8 cellular contexts compared by ENCODE assay signal in the genomic region with DNA sequence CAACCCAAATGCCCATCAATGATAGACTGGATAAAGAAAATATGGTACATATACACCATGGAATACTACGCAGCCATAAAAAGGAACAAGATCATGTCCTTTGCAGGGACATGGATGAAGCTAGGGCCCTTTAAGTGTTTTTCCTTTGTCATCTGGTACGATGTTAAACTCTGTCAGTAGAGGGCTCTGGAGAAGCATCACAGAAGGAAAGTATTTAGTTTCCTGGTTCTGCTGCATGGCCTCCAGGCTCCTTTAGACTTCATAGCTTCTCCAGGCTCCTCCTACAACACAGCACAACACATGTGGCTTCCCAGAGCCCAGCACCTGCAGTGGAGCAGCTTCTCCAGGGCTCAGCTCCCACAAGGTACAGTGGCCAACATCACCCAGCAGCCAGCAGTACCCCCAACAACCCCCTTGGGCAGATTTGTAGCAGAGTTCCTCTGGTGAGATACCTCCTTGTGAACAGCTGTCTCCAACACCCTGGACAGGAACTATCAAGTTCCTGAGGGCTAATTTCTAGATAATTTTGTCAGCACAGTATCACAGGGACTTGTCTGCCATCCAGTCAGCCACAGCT.
DNase-seq lines count a peak whose midpoint lies in the region; ATAC-seq and TF ChIP-seq lines count a peak whose summit lies in the region.

No MANE protein-coding gene starts in this region.

- no peaks in the 10 kb centered on the region for H3K9me3 ChIP-seq in OCI-LY3 (ENCODE audit: insufficient read depth, low read length)
- no peaks in the 10 kb centered on the region for H3K9me3 ChIP-seq in neural progenitor cell (ENCODE audit: low read depth)

- H3K27ac ChIP-seq in OCI-LY3 (ENCODE audit: low read length) (no peak overlapping the region), neural progenitor cell (no peak overlapping the region), caudate nucleus (ENCODE audit: low read depth, low read length) (no peak overlapping the region)

- H3K9me3 Mint-ChIP-seq in activated T-cell treated with anti-CD3 and anti-CD28 coated beads, Interleukin-2, amount 50 U/mL, for 24 hours, result no peaks in the 10 kb centered on the region
- H3K9me3 Mint-ChIP-seq in neural progenitor cell, result no peaks in the 10 kb centered on the region

- ATAC-seq in GM21825 (IDR thresholded peaks at IDR 0.05; ENCODE audit: unreplicated experiment), result peak; percentile 71

- no peaks in the 10 kb centered on the region for H3K4me1 Mint-ChIP-seq in activated T-cell treated with anti-CD3 and anti-CD28 coated beads, Interleukin-2, amount 50 U/mL, for 24 hours (ENCODE audit: low read depth)
- peaks cover 4% of the 10 kb centered on the region for H3K4me1 Mint-ChIP-seq in neural progenitor cell

- TF ChIP-seq CTCF in OCI-LY3 (IDR thresholded peaks at IDR 0.05; ENCODE audit: low read depth, low read length) (peak; percentile 47), neural progenitor cell (IDR thresholded peaks at IDR 0.05) (no peak)

- H3K27me3 Mint-ChIP-seq in activated T-cell treated with anti-CD3 and anti-CD28 coated beads, Interleukin-2, amount 50 U/mL, for 24 hours, result peaks cover 5% of the 10 kb centered on the region
- peaks cover 6% of the 10 kb centered on the region for H3K27me3 Mint-ChIP-seq in neural progenitor cell (ENCODE audit: insufficient read depth, low read depth)

- H3K27ac Mint-ChIP-seq in activated T-cell treated with anti-CD3 and anti-CD28 coated beads, Interleukin-2, amount 50 U/mL, for 24 hours, result no peak overlapping the region
- no peak overlapping the region for H3K27ac Mint-ChIP-seq in neural progenitor cell

- no peaks in the 10 kb centered on the region for H4K20me1 ChIP-seq in OCI-LY3 (ENCODE audit: insufficient read depth, low read length)
- no peaks in the 10 kb centered on the region for H4K20me1 ChIP-seq in neural progenitor cell (ENCODE audit: low read depth)

- peaks cover 5% of the 10 kb centered on the region; the same call in 1 of the 2 replicates for H3K4me1 ChIP-seq in OCI-LY3 (ENCODE audit: low read length)
- H3K4me1 ChIP-seq in neural progenitor cell, result no peaks in the 10 kb centered on the region

- H3K4me2 ChIP-seq in OCI-LY3 (ENCODE audit: low read length), result no peak overlapping the region
- no peak overlapping the region for H3K4me2 ChIP-seq in neural progenitor cell

- H3K27me3 ChIP-seq in OCI-LY3 (ENCODE audit: low read depth, low read length) (no peaks in the 10 kb centered on the region), neural progenitor cell (no peaks in the 10 kb centered on the region)

- H3K36me3 Mint-ChIP-seq in activated T-cell treated with anti-CD3 and anti-CD28 coated beads, Interleukin-2, amount 50 U/mL, for 24 hours (ENCODE audit: low read depth), result no peaks in the 10 kb centered on the region
- H3K36me3 Mint-ChIP-seq in neural progenitor cell, result no peaks in the 10 kb centered on the region

- no peaks in the 10 kb centered on the region for H3K36me3 ChIP-seq in OCI-LY3 (replicated peaks; ENCODE audit: low read depth, low read length)
- H3K36me3 ChIP-seq in neural progenitor cell, result no peaks in the 10 kb centered on the region

- H2AFZ ChIP-seq in OCI-LY3 (ENCODE audit: low read depth, low read length), result no peak overlapping the region
- no peak overlapping the region for H2AFZ ChIP-seq in neural progenitor cell (replicated peaks)

- H3K9ac ChIP-seq in OCI-LY3 (ENCODE audit: low read length) (no peak overlapping the region), neural progenitor cell (no peak overlapping the region)

- H3K4me3 ChIP-seq in OCI-LY3 (ENCODE audit: low read length), result no peak overlapping the region
- no peak overlapping the region for H3K4me3 ChIP-seq in neural progenitor cell

- no peaks in the 10 kb centered on the region for H3F3A ChIP-seq in neural progenitor cell (ENCODE audit: low read depth)

- DNase-seq in ELF-1 (ENCODE audit: low read depth, low spot score), result peak; percentile 3
- DNase-seq in foreskin melanocyte, result peak; percentile 64
- DNase-seq in activated effector memory CD4-positive, alpha-beta T cell treated with anti-CD3 and anti-CD28 coated beads, Interleukin-2, amount 50 U/mL, for 16 hours, result no peak
- DNase-seq in activated T-cell treated with anti-CD3 and anti-CD28 coated beads, Interleukin-2, amount 50 U/mL, for 24 hours, result no peak
- DNase-seq in neural progenitor cell (ENCODE audit: low spot score), result no peak
- no peak for DNase-seq in caudate nucleus (lab: John Stamatoyannopoulos, UW)

- H3K4me3 Mint-ChIP-seq in activated T-cell treated with anti-CD3 and anti-CD28 coated beads, Interleukin-2, amount 50 U/mL, for 24 hours, result no peak overlapping the region
- no peak overlapping the region for H3K4me3 Mint-ChIP-seq in neural progenitor cell

- H3K79me2 ChIP-seq in OCI-LY3 (ENCODE audit: low read length) (no peaks in the 10 kb centered on the region), neural progenitor cell (ENCODE audit: low read depth) (no peaks in the 10 kb centered on the region)

Comparison
In these comparisons a context has a peak if more than half of its experiments do, and no peak if none do; other contexts are left out.
1. DNase-seq: peak in ELF-1 (single experiment) and foreskin melanocyte (single experiment); none in activated effector memory CD4-positive, alpha-beta T cell treated with anti-CD3 and anti-CD28 coated beads, Interleukin-2, amount 50 U/mL, for 16 hours (single experiment), activated T-cell treated with anti-CD3 and anti-CD28 coated beads, Interleukin-2, amount 50 U/mL, for 24 hours (single experiment), neural progenitor cell (single experiment) and caudate nucleus (0 of 61).